In genomic region chr17:72122002-72122310, GRCh38 we compare ENCODE assay signal across 8 cellular contexts.
DNase-seq lines count a peak whose midpoint lies in the region; ATAC-seq and TF ChIP-seq lines count a peak whose summit lies in the region.

No MANE protein-coding gene starts in this region.

- peak overlapping the region; percentile 72 to 82 for H3K27ac ChIP-seq in mucosa of rectum (ENCODE audit: low read depth in 2 of 2, low read length in 2 of 2)

- H3K4me3 ChIP-seq in choroid plexus epithelial cell (ENCODE audit: low read depth, low read length) (peak overlapping the region; percentile 75), mucosa of rectum (ENCODE audit: low read length in 2 of 2) (peak overlapping the region; percentile 81 to 83)

- peaks cover 0 to 6% of the 10 kb centered on the region in 2 donors for H3K36me3 ChIP-seq in mucosa of rectum (ENCODE audit: control insufficient read depth in 2 of 2, insufficient read depth in 2 of 2, low read length in 2 of 2)

- DNase-seq in AG20443 (ENCODE audit: low spot score): peak; percentile 50
- peak; percentile 40 for DNase-seq in choroid plexus epithelial cell (ENCODE audit: low read depth)
- no peak for DNase-seq in NK-92 treated with Interleukin-12 subunit alpha and Interleukin-12 subunit beta, amount 100 ng/mL, for 24 hours (lab: John Stamatoyannopoulos, UW)
- no peak for DNase-seq in epidermal melanocyte (ENCODE audit: insufficient read length, low spot score)
- no peak for DNase-seq in NK-92 (lab: John Stamatoyannopoulos, UW; ENCODE audit: unreplicated experiment)
- no peak for DNase-seq in NCI-H1048 (lab: John Stamatoyannopoulos, UW)

- peak overlapping the region; percentile 68 to 92 for H3K9ac ChIP-seq in mucosa of rectum (ENCODE audit: low read depth in 1 of 2, low read length in 2 of 2)

- H3K4me1 ChIP-seq in mucosa of rectum (ENCODE audit: control insufficient read depth in 2 of 2, insufficient read depth in 2 of 2, low read length in 2 of 2): peaks cover 15 to 42% of the 10 kb centered on the region in 2 donors

- no peaks in the 10 kb centered on the region for H3K9me3 ChIP-seq in mucosa of rectum (ENCODE audit: control insufficient read depth in 2 of 2, low read length in 2 of 2)

- ATAC-seq in HG02840 (IDR thresholded peaks at IDR 0.05; ENCODE audit: low FRiP score, unreplicated experiment): peak; percentile 1

- peaks cover 11 to 18% of the 10 kb centered on the region in 2 donors for H3K27me3 ChIP-seq in mucosa of rectum (ENCODE audit: control insufficient read depth in 2 of 2, insufficient read depth in 2 of 2, low read length in 2 of 2)

- no peak for TF ChIP-seq CTCF in choroid plexus epithelial cell (conservative IDR thresholded peaks at IDR 0.05; ENCODE audit: low read depth, low read length)

Comparison
In these comparisons a context has a peak if more than half of its experiments do, and no peak if none do; other contexts are left out.
1. DNase-seq: peak in AG20443 (single experiment) and choroid plexus epithelial cell (single experiment); none in NK-92 treated with Interleukin-12 subunit alpha and Interleukin-12 subunit beta, amount 100 ng/mL, for 24 hours (single experiment), epidermal melanocyte (single experiment), NK-92 (single experiment) and NCI-H1048 (single experiment).